Comparison of ENCODE assay signal across 4 cellular contexts in the genomic region with DNA sequence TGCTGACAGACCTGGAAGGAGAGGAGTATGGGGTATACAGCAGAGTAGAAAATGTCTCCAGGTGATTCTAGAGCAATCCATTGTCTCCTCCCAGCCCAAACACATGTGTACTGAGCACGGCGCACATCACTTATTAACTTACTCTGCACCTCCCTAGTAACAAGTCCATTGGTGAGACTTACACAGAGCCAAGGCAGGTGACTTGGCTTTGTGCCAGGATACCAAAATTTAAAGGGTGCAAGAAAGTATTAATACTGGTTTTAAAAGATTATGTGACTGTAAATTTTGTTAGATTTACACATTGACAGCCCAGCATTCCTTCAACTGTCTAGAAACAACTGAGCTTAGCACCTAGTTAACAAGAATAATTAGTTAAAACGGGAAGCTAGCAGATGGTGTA. TPM values are rescaled to one million over a fixed set of nuclear protein-coding genes. Genes with fewer than 3 reads are reported as not detected.
DNase-seq lines count a peak whose midpoint lies in the region; ATAC-seq, FAIRE-seq and TF ChIP-seq lines count a peak whose summit lies in the region.
"Not testable (repeated sequence)": the region's sequence is repeated elsewhere in the genome, so short reads cannot be mapped to it uniquely, and the experiment has no call there.

No MANE protein-coding gene starts in this region.

- CTCF ChIA-PET in K562 (lab: Yijun Ruan, JAX; ENCODE audit: low intra/inter-chr PET ratio); HepG2 (lab: Yijun Ruan, JAX; ENCODE audit: low intra/inter-chr PET ratio, low total read pairs): not testable (repeated sequence)

- TF ChIP-seq CTCF in GM13977 (IDR thresholded peaks at IDR 0.05; ENCODE audit: extremely low read depth, insufficient read depth, missing control alignments); K562 (IDR thresholded peaks at IDR 0.05 in 2 of 3, conservative IDR thresholded peaks at IDR 0.05 in 1 of 3; ENCODE audit: insufficient read depth in 2 of 3, low read depth in 1 of 3, low read length in 3 of 3); HepG2 (CRISPR knock-in tag; IDR thresholded peaks at IDR 0.05): not testable (repeated sequence)

- intact Hi-C loops in activated CD4-positive, alpha-beta T cell treated with anti-CD3 and anti-CD28 coated beads, Interleukin-2, amount 10 ng/mL, durations not matched to agents 24 days and 14 days (cut with micrococcal nuclease); K562 (cut with micrococcal nuclease); HepG2 (cut with micrococcal nuclease; ENCODE audit: unreplicated experiment): not testable (repeated sequence)

- not testable (repeated sequence) for H3K27me3 Mint-ChIP-seq in activated CD4-positive, alpha-beta T cell treated with anti-CD3 and anti-CD28 coated beads, Interleukin-2, amount 10 ng/mL, durations not matched to agents 24 days and 14 days

- POLR2A ChIA-PET in K562 (lab: Yijun Ruan, JAX); HepG2 (lab: Yijun Ruan, JAX): not testable (repeated sequence)

- in situ Hi-C loops in GM13977 (cut with MboI; ENCODE audit: low pct_unique_long_range_greater_than_20kb, low sequenced_read_pairs, unreplicated experiment); K562 (cut with MboI); HepG2 (cut with HindIII; ENCODE audit: extremely low pct_ligation_motif_present, low pct_unique_long_range_greater_than_20kb): not testable (repeated sequence)

- not testable (repeated sequence) for H3K27ac ChIP-seq in K562 (ENCODE audit: extremely low read depth, low read depth, low read length); HepG2 (ENCODE audit: extremely low read length, insufficient read depth, low read length)

- H3K36me3 Mint-ChIP-seq in activated CD4-positive, alpha-beta T cell treated with anti-CD3 and anti-CD28 coated beads, Interleukin-2, amount 10 ng/mL, durations not matched to agents 24 days and 14 days (ENCODE audit: low read depth): not testable (repeated sequence)

- H2AFZ ChIP-seq in K562 (ENCODE audit: low read depth, low read length); HepG2 (ENCODE audit: low read length): not testable (repeated sequence)

- not testable (repeated sequence) for H3K9ac ChIP-seq in K562 (ENCODE audit: insufficient read depth in 1 of 2, low read depth in 2 of 2, low read length in 2 of 2); HepG2 (ENCODE audit: insufficient read depth, low read depth, low read length)

- H3K9me1 ChIP-seq in K562 (ENCODE audit: control insufficient read depth, insufficient read depth, low read length): not testable (repeated sequence)

- TF ChIP-seq EP300 in K562 (IDR thresholded peaks at IDR 0.05; ENCODE audit: low read length); HepG2 (IDR thresholded peaks at IDR 0.05; ENCODE audit: low read depth in 2 of 2, low read length in 2 of 2); HepG2 (CRISPR knock-in tag; IDR thresholded peaks at IDR 0.05; ENCODE audit: borderline replicate concordance): not testable (repeated sequence)

- H3K36me3 ChIP-seq in K562 (ENCODE audit: control insufficient read depth, insufficient read depth, low read length); HepG2 (replicated peaks in 1 of 2; ENCODE audit: control insufficient read depth in 1 of 2, insufficient read depth in 2 of 2, low read length in 2 of 2): not testable (repeated sequence)

- not testable (repeated sequence) for H3K4me2 ChIP-seq in K562 (ENCODE audit: insufficient read depth, low read length); HepG2 (ENCODE audit: low read depth, low read length)

- not testable (repeated sequence) for BruUV-seq in K562 (replicated peaks; lab: Mats Ljungman, UMichigan); HepG2 (replicated peaks; lab: Mats Ljungman, UMichigan)

- H3K9me3 ChIP-seq in K562 (replicated peaks; ENCODE audit: control insufficient read depth, insufficient read depth, low read depth, low read length); HepG2 (ENCODE audit: low read length): not testable (repeated sequence)

- H3K9me3 Mint-ChIP-seq in activated CD4-positive, alpha-beta T cell treated with anti-CD3 and anti-CD28 coated beads, Interleukin-2, amount 10 ng/mL, durations not matched to agents 24 days and 14 days: not testable (repeated sequence)

- TF ChIP-seq POLR2A in K562 (conservative IDR thresholded peaks at IDR 0.05); HepG2 (IDR thresholded peaks at IDR 0.05; ENCODE audit: insufficient read depth in 1 of 2, low read depth in 2 of 2, low read length in 2 of 2): not testable (repeated sequence)

- H4K20me1 ChIP-seq in K562 (replicated peaks; ENCODE audit: control insufficient read depth, insufficient read depth, low read length); HepG2 (ENCODE audit: insufficient read depth, low read length): not testable (repeated sequence)

- not testable (repeated sequence) for H3K4me1 ChIP-seq in K562 (replicated peaks in 1 of 2; ENCODE audit: control insufficient read depth in 2 of 2, insufficient read depth in 2 of 2, low read length in 2 of 2)
- H3K4me1 ChIP-seq in HepG2 (ENCODE audit: insufficient read depth, low read length): peaks cover 11% of the 10 kb centered on the region

- FAIRE-seq in K562 (lab: Jason Lieb, UNC); HepG2 (lab: Jason Lieb, UNC): not testable (repeated sequence)

- H3K4me3 Mint-ChIP-seq in activated CD4-positive, alpha-beta T cell treated with anti-CD3 and anti-CD28 coated beads, Interleukin-2, amount 10 ng/mL, durations not matched to agents 24 days and 14 days: not testable (repeated sequence)

- not testable (repeated sequence) for TF ChIP-seq RAD21 in K562 (CRISPR knock-in tag; conservative IDR thresholded peaks at IDR 0.05 in 1 of 2, IDR thresholded peaks at IDR 0.05 in 1 of 2); HepG2 (CRISPR knock-in tag; IDR thresholded peaks at IDR 0.05)

- not testable (repeated sequence) for H3K4me1 Mint-ChIP-seq in activated CD4-positive, alpha-beta T cell treated with anti-CD3 and anti-CD28 coated beads, Interleukin-2, amount 10 ng/mL, durations not matched to agents 24 days and 14 days

- ATAC-seq in K562, HepG2: not testable (repeated sequence)

- DNase-seq in GM13977 (ENCODE audit: low spot score): peak; percentile 1
- DNase-seq in activated CD4-positive, alpha-beta T cell treated with anti-CD3 and anti-CD28 coated beads, Interleukin-2, amount 10 ng/mL, durations not matched to agents 24 days and 14 days: peak; percentile 25
- DNase-seq in K562 (ENCODE audit: extremely low read depth in 1 of 4, low spot score in 3 of 4); HepG2 (ENCODE audit: low spot score): not testable (repeated sequence)

- not testable (repeated sequence) for H3K4me3 ChIP-seq in K562; HepG2 (replicated peaks in 1 of 3; ENCODE audit: insufficient read depth in 1 of 3, low read depth in 2 of 3, low read length in 3 of 3)

- not testable (repeated sequence) for H3K27me3 ChIP-seq in K562 (ENCODE audit: control insufficient read depth in 2 of 2, insufficient read depth in 2 of 2, low read length in 2 of 2); HepG2 (ENCODE audit: control insufficient read depth in 1 of 2, insufficient read depth in 2 of 2, low read length in 2 of 2)

- peaks cover 13% of the 10 kb centered on the region; the same call in 2 of the 3 replicates for H3K79me2 ChIP-seq in K562 (ENCODE audit: control insufficient read depth, insufficient read depth, low read length)
- not testable (repeated sequence) for H3K79me2 ChIP-seq in HepG2 (ENCODE audit: insufficient read depth, low read length)

- WGBS in K562 (ENCODE audit: insufficient coverage, low coverage, missing lambda C conversion rate): 76% methylated on average over 3 of the region's 3 CpGs
- WGBS in HepG2 (ENCODE audit: low lambda C conversion rate): 97% methylated on average over 3 of the region's 3 CpGs

- H3K27ac Mint-ChIP-seq in activated CD4-positive, alpha-beta T cell treated with anti-CD3 and anti-CD28 coated beads, Interleukin-2, amount 10 ng/mL, durations not matched to agents 24 days and 14 days: not testable (repeated sequence)

RNA-seq across cellular contexts. Expression of a gene that starts 4.3 kb away (rescaled TPM):
- total RNA-seq in activated CD4-positive, alpha-beta T cell treated with anti-CD3 and anti-CD28 coated beads, Interleukin-2, amount 10 ng/mL, durations not matched to agents 24 days and 14 days: 17.6 and 18.2 TPM in 2 replicates
- total RNA-seq in K562 (2011; cell fraction: chromatin; rRNA removed; ENCODE audit: low replicate concordance): 1.7 and 3.9 TPM in 2 replicates
- total RNA-seq in K562 (2011; cell fraction: nucleolus; rRNA removed): 2.2 and 2.9 TPM in 2 replicates
- total RNA-seq in K562 (2011; cell fraction: nucleoplasm; rRNA removed): 4.3 and 6.0 TPM in 2 replicates
- total RNA-seq in K562 (2014; rRNA removed) (32.0 and 35.9 TPM in 2 replicates), K562 (2014; rRNA removed; fragmentation: Illumina TruSeq; extraction: Trizol) (7.1 and 7.7 TPM in 2 replicates), K562 (2015; rRNA removed; fragmentation: Illumina TruSeq; extraction: Trizol) (12.7 and 16.1 TPM in 2 replicates), K562 (2021) (11.4 and 12.5 TPM in 2 replicates), HepG2 (2016; rRNA removed; fragmentation: Illumina TruSeq; extraction: Trizol) (45.1 and 49.4 TPM in 2 replicates)
- polyA plus RNA-seq in K562 (2011; rRNA removed) (5.3 and 7.7 TPM in 2 replicates), K562 (2014; fragmentation: Illumina TruSeq; extraction: Trizol) (8.9 and 10.1 TPM in 2 replicates), K562 (2014; fragmentation: Nextera tagmentation; extraction: Ambion mirVana) (1 to 10 TPM in 1 of 2 experiments, under 1 TPM in 1; 0.51 to 1.6 TPM), K562 (2014; rRNA removed) (13.3 and 24.3 TPM in 2 replicates), HepG2 (2011; rRNA removed) (23.9 and 25.0 TPM in 2 replicates)
- polyA plus RNA-seq in K562 (2011; cell fraction: cytosol; rRNA removed): 10.5 and 14.1 TPM in 2 replicates
- polyA plus RNA-seq in K562 (2011; cell fraction: nucleus; rRNA removed): 6.2 and 6.5 TPM in 2 replicates
- 36.6 and 39.0 TPM in 2 replicates for polyA plus RNA-seq in K562 (2012)
- 3.5 and 5.6 TPM in 2 replicates for polyA minus RNA-seq in K562 (2011; rRNA and poly(A)+ RNA removed)
- polyA minus RNA-seq in K562 (2011; cell fraction: cytosol; rRNA and poly(A)+ RNA removed): 3.0 and 5.4 TPM in 2 replicates
- 2.4 and 3.3 TPM in 2 replicates for polyA minus RNA-seq in K562 (2011; cell fraction: nucleus; rRNA and poly(A)+ RNA removed)
- total RNA-seq in HepG2 (2016; cell fraction: cytosol; rRNA removed; fragmentation: Illumina TruSeq; extraction: Trizol; ENCODE audit: low read depth): 15.8 and 17.4 TPM in 2 replicates
- total RNA-seq in HepG2 (2016; cell fraction: insoluble cytoplasmic fraction; rRNA removed; fragmentation: Illumina TruSeq; extraction: Trizol): 42.9 and 43.7 TPM in 2 replicates
- 15.2 and 18.0 TPM in 2 replicates for total RNA-seq in HepG2 (2016; cell fraction: membrane; rRNA removed; fragmentation: Illumina TruSeq; extraction: Trizol)
- total RNA-seq in HepG2 (2016; cell fraction: nucleus; rRNA removed; fragmentation: Illumina TruSeq; extraction: Trizol): 19.7 and 22.2 TPM in 2 replicates
- 35.5 and 38.0 TPM in 2 replicates for polyA plus RNA-seq in HepG2 (2011; cell fraction: cytosol; rRNA removed)
- 29.3 and 34.3 TPM in 2 replicates for polyA plus RNA-seq in HepG2 (2011; cell fraction: nucleus; rRNA removed)
- polyA plus RNA-seq in HepG2 (2012): 33.9 and 38.4 TPM in 2 replicates
- 13.9 and 14.7 TPM in 2 replicates for polyA plus RNA-seq in HepG2 (2016; cell fraction: cytosol; fragmentation: Illumina TruSeq; extraction: Trizol; ENCODE audit: low read depth)
- polyA plus RNA-seq in HepG2 (2016; cell fraction: insoluble cytoplasmic fraction; fragmentation: Illumina TruSeq; extraction: Trizol; ENCODE audit: low read depth): 59.7 and 60.2 TPM in 2 replicates
- polyA plus RNA-seq in HepG2 (2016; cell fraction: membrane; fragmentation: Illumina TruSeq; extraction: Trizol; ENCODE audit: low read depth): 15.8 and 16.6 TPM in 2 replicates
- polyA plus RNA-seq in HepG2 (2016; cell fraction: nucleus; fragmentation: Illumina TruSeq; extraction: Trizol; ENCODE audit: insufficient read depth, low read depth): 35.6 and 46.5 TPM in 2 replicates
- polyA minus RNA-seq in HepG2 (2011; rRNA and poly(A)+ RNA removed; ENCODE audit: low replicate concordance): 19.9 and 41.3 TPM in 2 replicates
- polyA minus RNA-seq in HepG2 (2011; cell fraction: cytosol; rRNA and poly(A)+ RNA removed): 10.0 and 12.1 TPM in 2 replicates
- polyA minus RNA-seq in HepG2 (2011; cell fraction: nucleus; rRNA and poly(A)+ RNA removed): 9.8 and 13.7 TPM in 2 replicates

RNA-seq across cellular contexts. Expression of a gene that starts 30.8 kb away (rescaled TPM):
- total RNA-seq in activated CD4-positive, alpha-beta T cell treated with anti-CD3 and anti-CD28 coated beads, Interleukin-2, amount 10 ng/mL, durations not matched to agents 24 days and 14 days: 22.1 and 22.5 TPM in 2 replicates
- total RNA-seq in K562 (2011; cell fraction: chromatin; rRNA removed; ENCODE audit: low replicate concordance): 1.1 and 1.4 TPM in 2 replicates
- total RNA-seq in K562 (2011; cell fraction: nucleolus; rRNA removed): 1.1 and 2.0 TPM in 2 replicates
- 2.5 and 2.9 TPM in 2 replicates for total RNA-seq in K562 (2011; cell fraction: nucleoplasm; rRNA removed)
- total RNA-seq in K562 (2014; rRNA removed) (6.3 and 9.8 TPM in 2 replicates), K562 (2014; rRNA removed; fragmentation: Illumina TruSeq; extraction: Trizol) (5.9 and 9.0 TPM in 2 replicates), K562 (2015; rRNA removed; fragmentation: Illumina TruSeq; extraction: Trizol) (13.7 and 15.2 TPM in 2 replicates), K562 (2021) (7.0 and 8.1 TPM in 2 replicates), HepG2 (2016; rRNA removed; fragmentation: Illumina TruSeq; extraction: Trizol) (38.2 and 40.0 TPM in 2 replicates)
- polyA plus RNA-seq in K562 (2011; rRNA removed) (4.8 and 8.1 TPM in 2 replicates), K562 (2014; fragmentation: Illumina TruSeq; extraction: Trizol) (10.5 and 12.0 TPM in 2 replicates), K562 (2014; fragmentation: Nextera tagmentation; extraction: Ambion mirVana) (1 to 10 TPM; 2.3 TPM), K562 (2014; rRNA removed) (7.6 and 8.9 TPM in 2 replicates), HepG2 (2011; rRNA removed) (24.7 and 24.8 TPM in 2 replicates)
- 5.6 TPM in 2 replicates for polyA plus RNA-seq in K562 (2011; cell fraction: cytosol; rRNA removed)
- 4.1 and 5.0 TPM in 2 replicates for polyA plus RNA-seq in K562 (2011; cell fraction: nucleus; rRNA removed)
- polyA plus RNA-seq in K562 (2012): 13.7 and 30.3 TPM in 2 replicates
- 1.8 and 3.0 TPM in 2 replicates for polyA minus RNA-seq in K562 (2011; rRNA and poly(A)+ RNA removed)
- polyA minus RNA-seq in K562 (2011; cell fraction: cytosol; rRNA and poly(A)+ RNA removed): 2.9 and 3.6 TPM in 2 replicates
- polyA minus RNA-seq in K562 (2011; cell fraction: nucleus; rRNA and poly(A)+ RNA removed): 0.81 and 1.4 TPM in 2 replicates
- total RNA-seq in HepG2 (2016; cell fraction: cytosol; rRNA removed; fragmentation: Illumina TruSeq; extraction: Trizol; ENCODE audit: low read depth): 10.7 and 12.6 TPM in 2 replicates
- 37.5 and 39.4 TPM in 2 replicates for total RNA-seq in HepG2 (2016; cell fraction: insoluble cytoplasmic fraction; rRNA removed; fragmentation: Illumina TruSeq; extraction: Trizol)
- 19.6 and 20.4 TPM in 2 replicates for total RNA-seq in HepG2 (2016; cell fraction: membrane; rRNA removed; fragmentation: Illumina TruSeq; extraction: Trizol)
- 18.4 and 18.8 TPM in 2 replicates for total RNA-seq in HepG2 (2016; cell fraction: nucleus; rRNA removed; fragmentation: Illumina TruSeq; extraction: Trizol)
- 15.5 and 22.3 TPM in 2 replicates for polyA plus RNA-seq in HepG2 (2011; cell fraction: cytosol; rRNA removed)
- 19.3 and 24.1 TPM in 2 replicates for polyA plus RNA-seq in HepG2 (2011; cell fraction: nucleus; rRNA removed)
- polyA plus RNA-seq in HepG2 (2012): 25.5 and 32.5 TPM in 2 replicates
- 12.3 and 12.4 TPM in 2 replicates for polyA plus RNA-seq in HepG2 (2016; cell fraction: cytosol; fragmentation: Illumina TruSeq; extraction: Trizol; ENCODE audit: low read depth)
- polyA plus RNA-seq in HepG2 (2016; cell fraction: insoluble cytoplasmic fraction; fragmentation: Illumina TruSeq; extraction: Trizol; ENCODE audit: low read depth): 50.1 and 54.3 TPM in 2 replicates
- 19.3 and 20.8 TPM in 2 replicates for polyA plus RNA-seq in HepG2 (2016; cell fraction: membrane; fragmentation: Illumina TruSeq; extraction: Trizol; ENCODE audit: low read depth)
- 39.6 and 44.6 TPM in 2 replicates for polyA plus RNA-seq in HepG2 (2016; cell fraction: nucleus; fragmentation: Illumina TruSeq; extraction: Trizol; ENCODE audit: insufficient read depth, low read depth)
- 7.3 and 27.3 TPM in 2 replicates for polyA minus RNA-seq in HepG2 (2011; rRNA and poly(A)+ RNA removed; ENCODE audit: low replicate concordance)
- polyA minus RNA-seq in HepG2 (2011; cell fraction: cytosol; rRNA and poly(A)+ RNA removed): 10.4 and 11.1 TPM in 2 replicates
- polyA minus RNA-seq in HepG2 (2011; cell fraction: nucleus; rRNA and poly(A)+ RNA removed): 10.9 and 11.7 TPM in 2 replicates
